ENCODE assay signal across 1 cellular context in the genomic region with DNA sequence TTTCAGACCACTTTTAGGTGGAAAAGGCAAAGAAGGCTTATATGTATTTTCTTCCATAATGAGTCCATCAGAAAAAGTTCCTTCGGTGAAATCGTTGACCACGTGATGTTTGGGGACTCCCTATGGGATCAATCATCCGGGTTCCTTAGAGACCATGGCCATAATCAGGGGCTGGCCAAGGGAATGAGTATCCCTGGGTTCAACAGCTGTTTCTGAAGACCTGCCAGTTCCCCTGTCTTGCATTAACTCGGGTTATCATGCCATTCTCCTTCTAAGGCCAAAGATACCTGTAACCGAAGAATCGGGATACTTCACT.
TF ChIP-seq lines count a peak whose summit lies in the region.

No MANE protein-coding gene starts in this region.

TF ChIP-seq in GM23338, 12 proteins besides CTCF, POLR2A, EP300 and RAD21 (continued from another document):
- no peak for TF ChIP-seq ZNF462 (CRISPR knock-in tag; IDR thresholded peaks at IDR 0.05)
- TF ChIP-seq, protein P1, sequence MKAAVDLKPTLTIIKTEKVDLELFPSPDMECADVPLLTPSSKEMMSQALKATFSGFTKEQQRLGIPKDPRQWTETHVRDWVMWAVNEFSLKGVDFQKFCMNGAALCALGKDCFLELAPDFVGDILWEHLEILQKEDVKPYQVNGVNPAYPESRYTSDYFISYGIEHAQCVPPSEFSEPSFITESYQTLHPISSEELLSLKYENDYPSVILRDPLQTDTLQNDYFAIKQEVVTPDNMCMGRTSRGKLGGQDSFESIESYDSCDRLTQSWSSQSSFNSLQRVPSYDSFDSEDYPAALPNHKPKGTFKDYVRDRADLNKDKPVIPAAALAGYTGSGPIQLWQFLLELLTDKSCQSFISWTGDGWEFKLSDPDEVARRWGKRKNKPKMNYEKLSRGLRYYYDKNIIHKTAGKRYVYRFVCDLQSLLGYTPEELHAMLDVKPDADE (IDR thresholded peaks at IDR 0.05) = no peak
- no peak for TF ChIP-seq EZH2 (IDR thresholded peaks at IDR 0.05; ENCODE audit: low read depth, unreplicated experiment)
- TF ChIP-seq JUNB (IDR thresholded peaks at IDR 0.05; ENCODE audit: unreplicated experiment) = no peak
- TF ChIP-seq CREB1 (CRISPR knock-in tag; IDR thresholded peaks at IDR 0.05; ENCODE audit: low read depth) = no peak
- TF ChIP-seq STAT1 (IDR thresholded peaks at IDR 0.05; ENCODE audit: unreplicated experiment) = no peak
- TF ChIP-seq, protein P2, sequence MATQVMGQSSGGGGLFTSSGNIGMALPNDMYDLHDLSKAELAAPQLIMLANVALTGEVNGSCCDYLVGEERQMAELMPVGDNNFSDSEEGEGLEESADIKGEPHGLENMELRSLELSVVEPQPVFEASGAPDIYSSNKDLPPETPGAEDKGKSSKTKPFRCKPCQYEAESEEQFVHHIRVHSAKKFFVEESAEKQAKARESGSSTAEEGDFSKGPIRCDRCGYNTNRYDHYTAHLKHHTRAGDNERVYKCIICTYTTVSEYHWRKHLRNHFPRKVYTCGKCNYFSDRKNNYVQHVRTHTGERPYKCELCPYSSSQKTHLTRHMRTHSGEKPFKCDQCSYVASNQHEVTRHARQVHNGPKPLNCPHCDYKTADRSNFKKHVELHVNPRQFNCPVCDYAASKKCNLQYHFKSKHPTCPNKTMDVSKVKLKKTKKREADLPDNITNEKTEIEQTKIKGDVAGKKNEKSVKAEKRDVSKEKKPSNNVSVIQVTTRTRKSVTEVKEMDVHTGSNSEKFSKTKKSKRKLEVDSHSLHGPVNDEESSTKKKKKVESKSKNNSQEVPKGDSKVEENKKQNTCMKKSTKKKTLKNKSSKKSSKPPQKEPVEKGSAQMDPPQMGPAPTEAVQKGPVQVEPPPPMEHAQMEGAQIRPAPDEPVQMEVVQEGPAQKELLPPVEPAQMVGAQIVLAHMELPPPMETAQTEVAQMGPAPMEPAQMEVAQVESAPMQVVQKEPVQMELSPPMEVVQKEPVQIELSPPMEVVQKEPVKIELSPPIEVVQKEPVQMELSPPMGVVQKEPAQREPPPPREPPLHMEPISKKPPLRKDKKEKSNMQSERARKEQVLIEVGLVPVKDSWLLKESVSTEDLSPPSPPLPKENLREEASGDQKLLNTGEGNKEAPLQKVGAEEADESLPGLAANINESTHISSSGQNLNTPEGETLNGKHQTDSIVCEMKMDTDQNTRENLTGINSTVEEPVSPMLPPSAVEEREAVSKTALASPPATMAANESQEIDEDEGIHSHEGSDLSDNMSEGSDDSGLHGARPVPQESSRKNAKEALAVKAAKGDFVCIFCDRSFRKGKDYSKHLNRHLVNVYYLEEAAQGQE (IDR thresholded peaks at IDR 0.05; ENCODE audit: unreplicated experiment) = no peak
- TF ChIP-seq ZNF114 (CRISPR knock-in tag; IDR thresholded peaks at IDR 0.05) = no peak
